ENCODE assay signal across 23 cellular contexts in genomic region chr3:193556841-193557240, GRCh38. TPM values are rescaled to one million over a fixed set of nuclear protein-coding genes. Genes with fewer than 3 reads are reported as not detected.
A peak's percentile ranks its signal among the peaks of the same experiment; 100 is the strongest.
DNase-seq lines count a peak whose midpoint lies in the region; ATAC-seq, FAIRE-seq and TF ChIP-seq lines count a peak whose summit lies in the region.
"Had no signal": no experiment of that assay in that cellular context is flagged by ENCODE, and none has a peak within 500 bp of the region (broad histone marks: within the 10 kb centered on the region; RNA-seq: fewer than 3 reads in every experiment).

No MANE protein-coding gene starts in this region.

- 4 to 5% methylated on average over 2 of the region's 2 CpGs for WGBS in pancreas, 2 donors

- intact Hi-C loops in pancreas (cut with DNase I), result no loop called here

- peak; percentile 82 to 89 (median 87) for ATAC-seq in pancreas
- ATAC-seq: activated naive CD8-positive, alpha-beta T cell treated with anti-CD3 and anti-CD28 coated beads, Interleukin-2, amount 50 U/mL, for 24 hours had no signal

- peaks cover 0 to 24% (median 23%) of the 10 kb centered on the region in 3 donors for H3K4me1 ChIP-seq in pancreas
- H3K4me1 ChIP-seq: esophagus muscularis mucosa had no signal

- no peak overlapping the region for H3K4me3 ChIP-seq in pancreas
- H3K4me3 ChIP-seq: BLaER1 treated with 17β-estradiol and CSF1 and Interleukin-3, amounts not matched to agents 10 nM and 100 nM; coronary artery; esophagus muscularis mucosa; neural progenitor cell had no signal

- no peaks in the 10 kb centered on the region for H3K27me3 ChIP-seq in pancreas
- H3K27me3 ChIP-seq: BLaER1 treated with 17β-estradiol and CSF1 and Interleukin-3, amounts not matched to agents 10 nM and 100 nM; esophagus muscularis mucosa; neural progenitor cell had no signal

- H3K36me3 ChIP-seq in pancreas, result no peaks in the 10 kb centered on the region
- H3K36me3 ChIP-seq: BLaER1 treated with 17β-estradiol and CSF1 and Interleukin-3, amounts not matched to agents 10 nM and 100 nM; esophagus muscularis mucosa; neural progenitor cell had no signal

- TF ChIP-seq CTCF in pancreas (IDR thresholded peaks at IDR 0.05), result no peak

- no peaks in the 10 kb centered on the region for H3K9me3 ChIP-seq in pancreas
- H3K9me3 ChIP-seq: BLaER1 treated with 17β-estradiol and CSF1 and Interleukin-3, amounts not matched to agents 10 nM and 100 nM; esophagus muscularis mucosa had no signal

- FAIRE-seq in colon (lab: Jason Lieb, UNC) (peak; percentile 65), pancreas (lab: Jason Lieb, UNC) (peak; percentile 87)
- FAIRE-seq: GM19239 had no signal

- peak overlapping the region in 2 of 4 donors; percentile 57 to 65 for H3K27ac ChIP-seq in pancreas
- H3K27ac ChIP-seq: BLaER1 treated with 17β-estradiol and CSF1 and Interleukin-3, amounts not matched to agents 10 nM and 100 nM; coronary artery; esophagus muscularis mucosa; neural progenitor cell had no signal

- DNase-seq in DMS53 treated with DMSO at 0.1 percent for 48 hours (lab: John Stamatoyannopoulos, UW; ENCODE audit: unreplicated experiment) (peak; percentile 30), NCI-H2029 treated with DMSO at 0.1 percent for 48 hours (lab: John Stamatoyannopoulos, UW) (peak; percentile 88), pancreas (peak in 4 of 6 donors; percentile 63 to 86 (median 78)), DMS79 treated with DMSO at 0.1 percent for 48 hours (lab: John Stamatoyannopoulos, UW) (no peak), AG08396 (ENCODE audit: low spot score) (no peak)
- DNase-seq in stimulated activated CD8-positive, alpha-beta memory T cell treated with anti-CD3 and anti-CD28 coated beads, Interleukin-4, amount 100 ng/mL, for 48 hours, result no peak
- DNase-seq: ACHN; activated gamma-delta T cell treated with Interleukin-2 at 50 U/mL for 16 hours; activated naive CD8-positive, alpha-beta T cell treated with anti-CD3 and anti-CD28 coated beads, Interleukin-2, amount 50 U/mL, for 24 hours; foreskin melanocyte; HCEC 1CT; NCI-H1048; NCI-H2171; NCI-H69; RPMI8226; T-helper 1 cell had no signal

RNA-seq across cellular contexts. Expression of gene ATP13A4, which starts 2.1 kb away (rescaled TPM):
- total RNA-seq in pancreas, result 10 to 100 TPM in 3 of 6 donors, 1 to 10 TPM in 3; 6.7 to 15.7 (median 9.8) TPM
- 10 to 100 TPM in 1 of 2 donors, 1 to 10 TPM in 1; 5.7 to 13.3 TPM for polyA plus RNA-seq in pancreas
- total RNA-seq: SK-MEL-5 had no signal

RNA-seq across cellular contexts. Expression of gene OPA1, which starts 36.2 kb away (rescaled TPM):
- 10 to 100 TPM; 23.3 to 31.7 (median 25.3) TPM for total RNA-seq in pancreas
- 10 to 100 TPM in 1 of 2 donors, 1 to 10 TPM in 1; 6.3 to 13.7 TPM for polyA plus RNA-seq in pancreas

Comparison
In these comparisons a context has a peak if more than half of its experiments do, and no peak if none do; other contexts are left out.
1. DNase-seq: peak in DMS53 treated with DMSO at 0.1 percent for 48 hours (single experiment), NCI-H2029 treated with DMSO at 0.1 percent for 48 hours (single experiment) and pancreas (4 of 6); none in DMS79 treated with DMSO at 0.1 percent for 48 hours (single experiment), AG08396 (single experiment) and stimulated activated CD8-positive, alpha-beta memory T cell treated with anti-CD3 and anti-CD28 coated beads, Interleukin-4, amount 100 ng/mL, for 48 hours (single experiment).